Comparison of ENCODE assay signal across 33 cellular contexts in the genomic region with DNA sequence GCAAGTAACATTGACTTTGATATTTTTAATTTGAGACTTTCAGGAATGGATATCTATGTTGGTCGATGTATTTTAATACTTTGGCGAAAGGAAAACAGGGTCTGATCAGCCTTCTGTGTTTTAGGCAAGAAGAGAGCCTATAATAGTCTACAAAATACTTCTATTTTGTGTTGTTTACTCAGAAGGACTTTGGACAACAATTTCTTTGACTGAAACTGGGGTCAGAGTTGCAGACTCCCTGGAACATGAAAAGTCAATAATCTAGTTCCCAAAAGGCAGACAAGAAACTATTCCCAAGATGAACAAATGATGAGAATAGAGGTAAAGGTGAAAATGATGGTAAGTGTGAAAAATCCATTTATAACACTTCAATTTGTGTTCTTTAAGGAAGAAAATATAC.
"Had no signal": no experiment of that assay in that cellular context is flagged by ENCODE, and none has a peak within 500 bp of the region (broad histone marks: within the 10 kb centered on the region; RNA-seq: fewer than 3 reads in every experiment).

No MANE protein-coding gene starts in this region.

- H3K27me3 ChIP-seq: adrenal gland, ascending aorta, body of pancreas, brain microvascular endothelial cell, breast epithelium had no signal

- H3K9me3 ChIP-seq: adrenal gland, ascending aorta, body of pancreas, breast epithelium had no signal

- ATAC-seq: activated naive CD4-positive, alpha-beta T cell treated with anti-CD3 and anti-CD28 coated beads, Interleukin-2, amount 50 U/mL, for 72 hours; activated naive CD8-positive, alpha-beta T cell treated with anti-CD3 and anti-CD28 coated beads, Interleukin-2, amount 50 U/mL, for 24 hours; activated T-cell treated with anti-CD3 and anti-CD28 coated beads, Interleukin-2, amount 50 U/mL, for 4 hours; activated T-cell treated with anti-CD3 and anti-CD28 coated beads, Interleukin-2, amount 50 U/mL, for 72 hours; activated T-helper 17 cell treated with anti-CD3 and anti-CD28 coated beads, Interleukin-2, amount 50 U/mL, for 72 hours; body of pancreas had no signal

- H3K4me1 ChIP-seq: adrenal gland, ascending aorta, body of pancreas, breast epithelium had no signal

- DNase-seq: activated effector memory CD4-positive, alpha-beta T cell treated with anti-CD3 and anti-CD28 coated beads, Interleukin-2, amount 50 U/mL, for 16 hours; activated effector memory CD4-positive, alpha-beta T cell treated with Interleukin-2 at 50 U/mL for 16 hours; activated gamma-delta T cell; activated gamma-delta T cell treated with Interleukin-2 at 50 U/mL for 16 hours; activated naive CD4-positive, alpha-beta T cell; activated naive CD4-positive, alpha-beta T cell treated with anti-CD3 and anti-CD28 coated beads for 36 hours; activated naive CD4-positive, alpha-beta T cell treated with anti-CD3 and anti-CD28 coated beads, Interleukin-2, amount 10 ng/mL, durations not matched to agents 7 days and 5 days; activated naive CD4-positive, alpha-beta T cell treated with anti-CD3 and anti-CD28 coated beads, Interleukin-2, amount 50 U/mL, for 16 hours; activated naive CD4-positive, alpha-beta T cell treated with Interleukin-2 at 50 U/mL for 16 hours; activated naive CD8-positive, alpha-beta T cell treated with anti-CD3 and anti-CD28 coated beads for 36 hours; activated naive CD8-positive, alpha-beta T cell treated with anti-CD3 and anti-CD28 coated beads, Interleukin-2, amount 10 ng/mL, durations not matched to agents 7 days and 5 days; activated naive CD8-positive, alpha-beta T cell treated with anti-CD3 and anti-CD28 coated beads, Interleukin-2, amount 50 U/mL, for 24 hours; activated T-cell treated with anti-CD3 and anti-CD28 coated beads, Interleukin-2, amount 50 U/mL, for 1 hour; activated T-cell treated with anti-CD3 and anti-CD28 coated beads, Interleukin-2, amount 50 U/mL, for 24 hours; activated T-cell treated with anti-CD3 and anti-CD28 coated beads, Interleukin-2, amount 50 U/mL, for 4 hours; activated T-cell treated with anti-CD3 and anti-CD28 coated beads, Interleukin-2, amount 50 U/mL, for 48 hours; activated T-cell treated with anti-CD3 and anti-CD28 coated beads, Interleukin-2, amount 50 U/mL, for 72 hours; adrenal gland; amniotic stem cell; amygdala; anterior cingulate cortex; aorta; body of pancreas; brain microvascular endothelial cell; caudate nucleus; central memory CD4-positive, alpha-beta T cell; cerebellar nuclear complex had no signal

- H3K4me3 ChIP-seq: adrenal gland, ascending aorta, body of pancreas, breast epithelium, cardiac muscle cell had no signal

- H3K27ac ChIP-seq: adrenal gland, ascending aorta, body of pancreas, brain microvascular endothelial cell, breast epithelium, cardiac muscle cell had no signal

- FAIRE-seq: bronchial epithelial cell had no signal

- H3K36me3 ChIP-seq: adrenal gland, ascending aorta, brain microvascular endothelial cell, breast epithelium, cardiac muscle cell had no signal
